ENCODE assay signal across 28 cellular contexts in genomic region chr5:111010783-111011182, GRCh38.
"Had no signal": no experiment of that assay in that cellular context is flagged by ENCODE, and none has a peak within 500 bp of the region (broad histone marks: within the 10 kb centered on the region; RNA-seq: fewer than 3 reads in every experiment).

No MANE protein-coding gene starts in this region.

- ATAC-seq: naive thymus-derived CD4-positive, alpha-beta T cell; naive thymus-derived CD8-positive, alpha-beta T cell; natural killer cell; natural killer cell treated with Interleukin-12 subunit alpha and Interleukin-12 subunit beta and Interleukin-15 and Interleukin-18, amount 100 ng/mL, for 72 hours; pancreas; psoas muscle; right cardiac atrium; sciatic nerve had no signal

- H3K4me2 ChIP-seq: neural progenitor cell, smooth muscle cell had no signal

- H3K27me3 ChIP-seq: neural progenitor cell, neutrophil, ovary, pancreas, right atrium auricular region, sigmoid colon, spleen had no signal

- H3K9ac ChIP-seq: neural progenitor cell, parathyroid adenoma had no signal

- H3K27ac ChIP-seq: neural progenitor cell, neutrophil, ovary, pancreas, parathyroid adenoma, prostate gland, psoas muscle, right atrium auricular region, sigmoid colon, skin epidermis, spleen had no signal

- H3K4me1 ChIP-seq: neural progenitor cell, pancreas, parathyroid adenoma, prostate gland, psoas muscle, right atrium auricular region, sigmoid colon, spleen had no signal

- H3K36me3 ChIP-seq: neural progenitor cell, neutrophil, ovary, pancreas, prostate gland, right atrium auricular region, sigmoid colon, spleen had no signal

- H3K79me2 ChIP-seq: parathyroid adenoma had no signal

- H3K9me3 ChIP-seq: neutrophil, ovary, pancreas, prostate gland, psoas muscle, right atrium auricular region, sigmoid colon had no signal

- H3K4me3 ChIP-seq: neural progenitor cell, ovary, pancreas, prostate gland, psoas muscle, right atrium auricular region, sigmoid colon, skin epidermis, smooth muscle cell, spleen had no signal

- H2AFZ ChIP-seq: parathyroid adenoma had no signal

- DNase-seq: naive thymus-derived CD4-positive, alpha-beta T cell; naive thymus-derived CD8-positive, alpha-beta T cell; natural killer cell; nephron progenitor cell; nucleus accumbens; occipital lobe; ovary; pancreas; posterior cingulate gyrus; psoas muscle; retina; right cardiac atrium; sigmoid colon; small intestine; spleen; stimulated activated CD4-positive, alpha-beta T cell treated with anti-CD3 and anti-CD28 coated beads, Interleukin-12 subunit alpha, Interleukin-12 subunit beta, amount 100 ng/mL, for 4 hours; stimulated activated CD4-positive, alpha-beta T cell treated with anti-CD3 and anti-CD28 coated beads, Interleukin-15, amount 100 ng/mL, for 24 hours; stimulated activated CD4-positive, alpha-beta T cell treated with anti-CD3 and anti-CD28 coated beads, Interleukin-1b, Interleukin-23, amount 100 ng/mL, for 48 hours; stimulated activated CD4-positive, alpha-beta T cell treated with anti-CD3 and anti-CD28 coated beads, Interleukin-2, amount 100 ng/mL, for 24 hours had no signal

- FAIRE-seq: pancreas, small intestine had no signal
